ENCODE assay signal across 11 cellular contexts in genomic region chr14:69038449-69039286, GRCh38. TPM values are rescaled to one million over a fixed set of nuclear protein-coding genes. Genes with fewer than 3 reads are reported as not detected.
DNase-seq lines count a peak whose midpoint lies in the region; ATAC-seq, FAIRE-seq and TF ChIP-seq lines count a peak whose summit lies in the region.
"Had no signal": no experiment of that assay in that cellular context is flagged by ENCODE, and none has a peak within 500 bp of the region (broad histone marks: within the 10 kb centered on the region; RNA-seq: fewer than 3 reads in every experiment).

No MANE protein-coding gene starts in this region.

- peak; percentile 96 for FAIRE-seq in endothelial cell of umbilical vein (lab: Jason Lieb, UNC)
- FAIRE-seq: endometrium had no signal

- no peaks in the 10 kb centered on the region for H3K36me3 ChIP-seq in BE2C
- H3K36me3 ChIP-seq in endothelial cell of umbilical vein (ENCODE audit: control insufficient read depth in 2 of 2, extremely low read depth in 1 of 2, insufficient read depth in 2 of 2, low read length in 2 of 2) = no peaks in the 10 kb centered on the region

- peak overlapping the region; percentile 93 for H3K27ac ChIP-seq in endothelial cell of umbilical vein (ENCODE audit: insufficient read depth, low read depth, low read length)

- dilution Hi-C loops in endothelial cell of umbilical vein (cut with MboI; ENCODE audit: extremely low pct_ligation_motif_present, low sequenced_read_pairs) = no loop called here

- intact Hi-C loops in endothelial cell of umbilical vein (cut with micrococcal nuclease) = loop anchor here (1.0 to 2.0 kb wide), 4 partner anchors 17 to 62 kb away; partner anchors contain the start of gene ACTN1

- H3K9me1 ChIP-seq in endothelial cell of umbilical vein (replicated peaks; ENCODE audit: control insufficient read depth, extremely low read depth, insufficient read depth, low read length) = no peaks in the 10 kb centered on the region

- no peak for TF ChIP-seq CTCF in BE2C (IDR thresholded peaks at IDR 0.05; ENCODE audit: low read depth, low read length)
- no peak for TF ChIP-seq CTCF in endothelial cell of umbilical vein (IDR thresholded peaks at IDR 0.05; ENCODE audit: extremely low read depth in 1 of 2, insufficient read depth in 1 of 2, low read depth in 1 of 2, low read length in 2 of 2)

- H3K27me3 ChIP-seq in BE2C = no peaks in the 10 kb centered on the region
- H3K27me3 ChIP-seq in endothelial cell of umbilical vein (ENCODE audit: control insufficient read depth in 2 of 2, insufficient read depth in 2 of 2, low read length in 2 of 2) = no peaks in the 10 kb centered on the region

- no peak for ATAC-seq in HG02852 (IDR thresholded peaks at IDR 0.05; ENCODE audit: unreplicated experiment)

- H3K9me3 ChIP-seq in BE2C (no peaks in the 10 kb centered on the region), endothelial cell of umbilical vein (replicated peaks; ENCODE audit: control insufficient read depth, insufficient read depth, low read length) (no peaks in the 10 kb centered on the region)
- H3K9me3 ChIP-seq: Caco-2 had no signal

- POLR2A ChIA-PET in endothelial cell of umbilical vein (lab: Charles Lee) = interaction anchor here (0.6 to 2.7 kb wide), 7 partner anchors 8 to 99 kb away, joined by 3 to 14 read pairs (median 4); no protein-coding TSS in a partner anchor

- CTCF ChIA-PET in endothelial cell of umbilical vein (lab: Charles Lee) = interaction anchor here (0.8 to 4.1 kb wide), 20 partner anchors 8 to 127 kb away, joined by 3 to 25 read pairs (median 5); partner anchors contain the start of gene ACTN1

- no peak for DNase-seq in BE2C
- DNase-seq in NCI-H226 = peak; percentile 42
- peak; percentile 98 for DNase-seq in endothelial cell of umbilical vein (ENCODE audit: low read depth, low spot score)
- peak; percentile 67 for DNase-seq in myocyte (ENCODE audit: low read depth)
- no peak for DNase-seq in RKO (ENCODE audit: low spot score)
- DNase-seq in KG1 (lab: John Stamatoyannopoulos, UW) = no peak
- no peak for DNase-seq in GDM1 (lab: John Stamatoyannopoulos, UW)
- DNase-seq: Caco-2, NCI-H1048 had no signal

- H3K4me1 ChIP-seq in BE2C = peaks cover 31% of the 10 kb centered on the region
- H3K4me1 ChIP-seq in endothelial cell of umbilical vein (ENCODE audit: control insufficient read depth, extremely low read depth, insufficient read depth, low read length) = peaks cover 60% of the 10 kb centered on the region

- no peaks in the 10 kb centered on the region for H4K20me1 ChIP-seq in endothelial cell of umbilical vein (replicated peaks; ENCODE audit: control insufficient read depth, extremely low read depth, insufficient read depth, low read length)

- H3K79me2 ChIP-seq in endothelial cell of umbilical vein (ENCODE audit: control insufficient read depth, insufficient read depth, low read length) = no peaks in the 10 kb centered on the region

- H3K4me2 ChIP-seq in endothelial cell of umbilical vein (ENCODE audit: insufficient read depth, low read length) = peak overlapping the region; percentile 36

- H2AFZ ChIP-seq in endothelial cell of umbilical vein (ENCODE audit: low read depth, low read length) = no peak overlapping the region

- no TSS peak for BruUV-seq in endothelial cell of umbilical vein (replicated peaks; lab: Mats Ljungman, UMichigan)

- peak overlapping the region; percentile 62 for H3K9ac ChIP-seq in endothelial cell of umbilical vein (replicated peaks; ENCODE audit: extremely low read depth, insufficient read depth, low read length)

- H3K4me3 ChIP-seq in BE2C (ENCODE audit: low read depth, low read length) (peak overlapping the region; percentile 3; the same call in 1 of the 2 replicates), endothelial cell of umbilical vein (replicated peaks in 1 of 3; ENCODE audit: insufficient read depth in 1 of 3, low read depth in 1 of 3, low read length in 3 of 3) (no peak overlapping the region)

- no peak for TF ChIP-seq POLR2A in endothelial cell of umbilical vein (IDR thresholded peaks at IDR 0.05; ENCODE audit: low read depth, low read length)

TF ChIP-seq in endothelial cell of umbilical vein, 7 proteins besides CTCF, POLR2A, EP300 and RAD21:
- TF ChIP-seq POLR2AphosphoS5 (IDR thresholded peaks at IDR 0.05; ENCODE audit: insufficient read depth, low read depth, low read length) (peak; percentile 59), JUN (IDR thresholded peaks at IDR 0.05; ENCODE audit: borderline replicate concordance, insufficient read depth, insufficient read length, low read depth) (peak; percentile 97), MAX (IDR thresholded peaks at IDR 0.05; ENCODE audit: insufficient read depth, insufficient read length) (peak; percentile 36), FOS (IDR thresholded peaks at IDR 0.05; ENCODE audit: borderline replicate concordance, insufficient read depth, low read length) (peak; percentile 67), GATA2 (IDR thresholded peaks at IDR 0.05; ENCODE audit: insufficient read depth, insufficient read length, low read depth, low read length) (peak; percentile 92), EZH2 (IDR thresholded peaks at IDR 0.05; ENCODE audit: borderline replicate concordance, low read depth, low read length, severe bottlenecking) (no peak), MYC (IDR thresholded peaks at IDR 0.05; ENCODE audit: low read depth, low read length) (no peak)

RNA-seq across cellular contexts. Expression of gene ACTN1, which starts 59.6 kb away (rescaled TPM):
- polyA plus RNA-seq in BE2C (2012; ENCODE audit: insufficient read depth, insufficient read length, low read depth) = 321 TPM
- total RNA-seq in endothelial cell of umbilical vein (442 and 443 TPM in 2 replicates), myocyte (171 and 188 TPM in 2 replicates)
- 463 and 633 TPM in 2 replicates for polyA plus RNA-seq in endothelial cell of umbilical vein
- polyA plus RNA-seq in endothelial cell of umbilical vein (2011; cell fraction: cytosol; rRNA removed) = 379 and 382 TPM in 2 replicates
- polyA plus RNA-seq in endothelial cell of umbilical vein (2011; cell fraction: nucleus; rRNA removed) = 777 and 896 TPM in 2 replicates
- 398 and 442 TPM in 2 replicates for polyA plus RNA-seq in endothelial cell of umbilical vein (2012)
- 744 and 789 TPM in 2 replicates for polyA minus RNA-seq in endothelial cell of umbilical vein
- 104 TPM for polyA minus RNA-seq in endothelial cell of umbilical vein (2011; cell fraction: cytosol; rRNA and poly(A)+ RNA removed)
- 424 and 544 TPM in 2 replicates for polyA minus RNA-seq in endothelial cell of umbilical vein (2011; cell fraction: nucleus; rRNA and poly(A)+ RNA removed)
- polyA plus RNA-seq in myocyte (2012) = 773 TPM

Comparison
In these comparisons a context has a peak if more than half of its experiments do, and no peak if none do; other contexts are left out.
1. DNase-seq: peak in NCI-H226 (single experiment), endothelial cell of umbilical vein (single experiment) and myocyte (single experiment); none in BE2C (single experiment), RKO (single experiment), KG1 (single experiment) and GDM1 (single experiment).